In genomic region chr17:6704472-6705052, GRCh38 we compare ENCODE assay signal across 1 cellular context.
A peak's percentile ranks its signal among the peaks of the same experiment; 100 is the strongest.
TF ChIP-seq lines count a peak whose summit lies in the region.

No MANE protein-coding gene starts in this region.

TF ChIP-seq in HepG2, 621 proteins besides CTCF, POLR2A, EP300 and RAD21 (continued from another document):
- TF ChIP-seq, protein P1, sequence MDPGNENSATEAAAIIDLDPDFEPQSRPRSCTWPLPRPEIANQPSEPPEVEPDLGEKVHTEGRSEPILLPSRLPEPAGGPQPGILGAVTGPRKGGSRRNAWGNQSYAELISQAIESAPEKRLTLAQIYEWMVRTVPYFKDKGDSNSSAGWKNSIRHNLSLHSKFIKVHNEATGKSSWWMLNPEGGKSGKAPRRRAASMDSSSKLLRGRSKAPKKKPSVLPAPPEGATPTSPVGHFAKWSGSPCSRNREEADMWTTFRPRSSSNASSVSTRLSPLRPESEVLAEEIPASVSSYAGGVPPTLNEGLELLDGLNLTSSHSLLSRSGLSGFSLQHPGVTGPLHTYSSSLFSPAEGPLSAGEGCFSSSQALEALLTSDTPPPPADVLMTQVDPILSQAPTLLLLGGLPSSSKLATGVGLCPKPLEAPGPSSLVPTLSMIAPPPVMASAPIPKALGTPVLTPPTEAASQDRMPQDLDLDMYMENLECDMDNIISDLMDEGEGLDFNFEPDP (CRISPR knock-in tag; conservative IDR thresholded peaks at IDR 0.05) = no peak
- TF ChIP-seq SPEN (CRISPR knock-in tag; IDR thresholded peaks at IDR 0.05; ENCODE audit: low read depth) = no peak
- 0 out of 2 replicates have a peak, but pooled peaks have one; percentile 38 for TF ChIP-seq ZNF724P (CRISPR knock-in tag; IDR thresholded peaks at IDR 0.05; ENCODE audit: borderline replicate concordance)
- TF ChIP-seq CCDC6 (CRISPR knock-in tag; IDR thresholded peaks at IDR 0.05) = no peak
- no peak for TF ChIP-seq HOXA5 (CRISPR knock-in tag; IDR thresholded peaks at IDR 0.05)
- TF ChIP-seq ZFY (CRISPR knock-in tag; IDR thresholded peaks at IDR 0.05) = peak; percentile 45; the same call in 1 of the 2 replicates
- TF ChIP-seq NR2F1 (CRISPR knock-in tag; IDR thresholded peaks at IDR 0.05) = no peak
- peak; percentile 91 for TF ChIP-seq RBAK (CRISPR knock-in tag; IDR thresholded peaks at IDR 0.05)
- no peak for TF ChIP-seq ONECUT2 (CRISPR knock-in tag; IDR thresholded peaks at IDR 0.05)
